1 cellular context compared by ENCODE assay signal in the genomic region with DNA sequence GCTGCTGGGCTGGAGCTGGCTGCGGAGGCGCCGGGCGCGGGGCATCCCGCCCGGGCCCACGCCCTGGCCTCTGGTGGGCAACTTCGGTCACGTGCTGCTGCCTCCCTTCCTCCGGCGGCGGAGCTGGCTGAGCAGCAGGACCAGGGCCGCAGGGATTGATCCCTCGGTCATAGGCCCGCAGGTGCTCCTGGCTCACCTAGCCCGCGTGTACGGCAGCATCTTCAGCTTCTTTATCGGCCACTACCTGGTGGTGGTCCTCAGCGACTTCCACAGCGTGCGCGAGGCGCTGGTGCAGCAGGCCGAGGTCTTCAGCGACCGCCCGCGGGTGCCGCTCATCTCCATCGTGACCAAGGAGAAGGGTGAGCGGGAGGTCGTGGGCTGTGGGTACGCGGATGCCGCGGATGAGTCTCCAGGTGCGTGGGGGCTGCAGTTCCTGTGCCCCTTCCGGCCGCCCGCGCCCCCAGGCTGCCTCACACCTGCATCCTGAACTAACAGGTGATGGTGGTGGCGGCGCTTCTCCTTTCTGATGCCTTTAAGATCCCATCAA.
TF ChIP-seq lines count a peak whose summit lies in the region.

No MANE protein-coding gene starts in this region.

TF ChIP-seq in GM12878, 131 proteins besides CTCF, POLR2A, EP300 and RAD21 (continued from another document):
- TF ChIP-seq, protein P1, sequence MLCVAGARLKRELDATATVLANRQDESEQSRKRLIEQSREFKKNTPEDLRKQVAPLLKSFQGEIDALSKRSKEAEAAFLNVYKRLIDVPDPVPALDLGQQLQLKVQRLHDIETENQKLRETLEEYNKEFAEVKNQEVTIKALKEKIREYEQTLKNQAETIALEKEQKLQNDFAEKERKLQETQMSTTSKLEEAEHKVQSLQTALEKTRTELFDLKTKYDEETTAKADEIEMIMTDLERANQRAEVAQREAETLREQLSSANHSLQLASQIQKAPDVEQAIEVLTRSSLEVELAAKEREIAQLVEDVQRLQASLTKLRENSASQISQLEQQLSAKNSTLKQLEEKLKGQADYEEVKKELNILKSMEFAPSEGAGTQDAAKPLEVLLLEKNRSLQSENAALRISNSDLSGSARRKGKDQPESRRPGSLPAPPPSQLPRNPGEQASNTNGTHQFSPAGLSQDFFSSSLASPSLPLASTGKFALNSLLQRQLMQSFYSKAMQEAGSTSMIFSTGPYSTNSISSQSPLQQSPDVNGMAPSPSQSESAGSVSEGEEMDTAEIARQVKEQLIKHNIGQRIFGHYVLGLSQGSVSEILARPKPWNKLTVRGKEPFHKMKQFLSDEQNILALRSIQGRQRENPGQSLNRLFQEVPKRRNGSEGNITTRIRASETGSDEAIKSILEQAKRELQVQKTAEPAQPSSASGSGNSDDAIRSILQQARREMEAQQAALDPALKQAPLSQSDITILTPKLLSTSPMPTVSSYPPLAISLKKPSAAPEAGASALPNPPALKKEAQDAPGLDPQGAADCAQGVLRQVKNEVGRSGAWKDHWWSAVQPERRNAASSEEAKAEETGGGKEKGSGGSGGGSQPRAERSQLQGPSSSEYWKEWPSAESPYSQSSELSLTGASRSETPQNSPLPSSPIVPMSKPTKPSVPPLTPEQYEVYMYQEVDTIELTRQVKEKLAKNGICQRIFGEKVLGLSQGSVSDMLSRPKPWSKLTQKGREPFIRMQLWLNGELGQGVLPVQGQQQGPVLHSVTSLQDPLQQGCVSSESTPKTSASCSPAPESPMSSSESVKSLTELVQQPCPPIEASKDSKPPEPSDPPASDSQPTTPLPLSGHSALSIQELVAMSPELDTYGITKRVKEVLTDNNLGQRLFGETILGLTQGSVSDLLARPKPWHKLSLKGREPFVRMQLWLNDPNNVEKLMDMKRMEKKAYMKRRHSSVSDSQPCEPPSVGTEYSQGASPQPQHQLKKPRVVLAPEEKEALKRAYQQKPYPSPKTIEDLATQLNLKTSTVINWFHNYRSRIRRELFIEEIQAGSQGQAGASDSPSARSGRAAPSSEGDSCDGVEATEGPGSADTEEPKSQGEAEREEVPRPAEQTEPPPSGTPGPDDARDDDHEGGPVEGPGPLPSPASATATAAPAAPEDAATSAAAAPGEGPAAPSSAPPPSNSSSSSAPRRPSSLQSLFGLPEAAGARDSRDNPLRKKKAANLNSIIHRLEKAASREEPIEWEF (IDR thresholded peaks at IDR 0.05; ENCODE audit: insufficient replicate concordance, low read depth, low read length): no peak
- TF ChIP-seq EZH2 (IDR thresholded peaks at IDR 0.05; ENCODE audit: borderline replicate concordance, control insufficient read depth, low read depth, low read length): no peak
- no peak for TF ChIP-seq MEF2B (IDR thresholded peaks at IDR 0.05; ENCODE audit: partially characterized antibody, poor library complexity, severe bottlenecking)
- TF ChIP-seq MTA2 (IDR thresholded peaks at IDR 0.05; ENCODE audit: low read depth): no peak
- TF ChIP-seq SRF (IDR thresholded peaks at IDR 0.05; ENCODE audit: low read depth in 2 of 2, low read length in 2 of 2): no peak
- no peak for TF ChIP-seq ZSCAN29 (IDR thresholded peaks at IDR 0.05)
- TF ChIP-seq NFIC (IDR thresholded peaks at IDR 0.05; ENCODE audit: low read depth, low read length): no peak
- TF ChIP-seq SREBF2 (IDR thresholded peaks at IDR 0.05; ENCODE audit: low read length): no peak
- no peak for TF ChIP-seq SIN3A (IDR thresholded peaks at IDR 0.05; ENCODE audit: low read depth, low read length)
- TF ChIP-seq ZNF207 (IDR thresholded peaks at IDR 0.05; ENCODE audit: borderline replicate concordance): no peak
- no peak for TF ChIP-seq SMARCA5 (IDR thresholded peaks at IDR 0.05)
- TF ChIP-seq BCL11A (IDR thresholded peaks at IDR 0.05; ENCODE audit: low read depth, low read length): no peak
- no peak for TF ChIP-seq CREM (IDR thresholded peaks at IDR 0.05; ENCODE audit: low read depth)
- TF ChIP-seq MXI1 (IDR thresholded peaks at IDR 0.05; ENCODE audit: low read depth, low read length): no peak
- TF ChIP-seq, protein P2, sequence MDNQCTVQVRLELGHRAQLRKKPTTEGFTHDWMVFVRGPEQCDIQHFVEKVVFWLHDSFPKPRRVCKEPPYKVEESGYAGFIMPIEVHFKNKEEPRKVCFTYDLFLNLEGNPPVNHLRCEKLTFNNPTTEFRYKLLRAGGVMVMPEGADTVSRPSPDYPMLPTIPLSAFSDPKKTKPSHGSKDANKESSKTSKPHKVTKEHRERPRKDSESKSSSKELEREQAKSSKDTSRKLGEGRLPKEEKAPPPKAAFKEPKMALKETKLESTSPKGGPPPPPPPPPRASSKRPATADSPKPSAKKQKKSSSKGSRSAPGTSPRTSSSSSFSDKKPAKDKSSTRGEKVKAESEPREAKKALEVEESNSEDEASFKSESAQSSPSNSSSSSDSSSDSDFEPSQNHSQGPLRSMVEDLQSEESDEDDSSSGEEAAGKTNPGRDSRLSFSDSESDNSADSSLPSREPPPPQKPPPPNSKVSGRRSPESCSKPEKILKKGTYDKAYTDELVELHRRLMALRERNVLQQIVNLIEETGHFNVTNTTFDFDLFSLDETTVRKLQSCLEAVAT (IDR thresholded peaks at IDR 0.05): no peak
